ENCODE assay signal across 3 cellular contexts in genomic region chr5:79161647-79162046, GRCh38. TPM values are rescaled to one million over a fixed set of nuclear protein-coding genes. Genes with fewer than 3 reads are reported as not detected.
"Had no signal": no experiment of that assay in that cellular context is flagged by ENCODE, and none has a peak within 500 bp of the region (broad histone marks: within the 10 kb centered on the region; RNA-seq: fewer than 3 reads in every experiment).

No MANE protein-coding gene starts in this region.

RNA-seq across cellular contexts. Expression of gene BHMT, which starts 50.0 kb away (rescaled TPM):
- total RNA-seq: transverse colon, upper lobe of right lung, vagina had no signal
